1 cellular context compared by ENCODE assay signal in genomic region chr17:75034236-75034908, GRCh38.
TF ChIP-seq lines count a peak whose summit lies in the region.

No MANE protein-coding gene starts in this region.

TF ChIP-seq in K562, 482 proteins besides CTCF, POLR2A, EP300 and RAD21 (continued from another document and continues in another):
- TF ChIP-seq ILK (tag; IDR thresholded peaks at IDR 0.05; ENCODE audit: borderline replicate concordance, low read depth) (no peak), RBM25 (IDR thresholded peaks at IDR 0.05; ENCODE audit: low read depth, low read length, severe bottlenecking) (no peak), KLF10 (CRISPR knock-in tag; IDR thresholded peaks at IDR 0.05) (no peak), USF2 (CRISPR knock-in tag; IDR thresholded peaks at IDR 0.05) (peak; percentile 77), HNRNPL (IDR thresholded peaks at IDR 0.05; ENCODE audit: low read depth, low read length) (no peak), ZNF146 (CRISPR knock-in tag; IDR thresholded peaks at IDR 0.05; ENCODE audit: unreplicated experiment) (no peak), TEAD2 (tag; IDR thresholded peaks at IDR 0.05) (no peak), ELF1 (tag; IDR thresholded peaks at IDR 0.05) (no peak), NELFE (IDR thresholded peaks at IDR 0.05; ENCODE audit: insufficient read depth, insufficient read length) (no peak), MYBL2 (IDR thresholded peaks at IDR 0.05; ENCODE audit: low read depth) (no peak), MYBL2 (CRISPR knock-in tag; IDR thresholded peaks at IDR 0.05; ENCODE audit: borderline replicate concordance) (no peak), SRSF7 (optimal IDR thresholded peaks at IDR 0.05; ENCODE audit: low read depth, low read length) (no peak), ZNF408 (CRISPR knock-in tag; IDR thresholded peaks at IDR 0.05; ENCODE audit: low read depth) (no peak), NEUROD1 (IDR thresholded peaks at IDR 0.05; ENCODE audit: borderline replicate concordance, low read depth, low read length, partially characterized antibody) (no peak), SRF (CRISPR knock-in tag; IDR thresholded peaks at IDR 0.05) (peak in 1 of 2 experiments; percentile 60; a peak in 1 of 4 replicates), NFXL1 (CRISPR knock-in tag; IDR thresholded peaks at IDR 0.05) (0 out of 2 replicates have a peak, but pooled peaks have one; percentile 15), ZSCAN32 (CRISPR knock-in tag; IDR thresholded peaks at IDR 0.05) (0 out of 2 replicates have a peak, but pooled peaks have one; percentile 2), MECOM (CRISPR knock-in tag; IDR thresholded peaks at IDR 0.05) (no peak), SNRNP70 (optimal IDR thresholded peaks at IDR 0.05; ENCODE audit: low read depth, low read length) (no peak), VEZF1 (CRISPR knock-in tag; IDR thresholded peaks at IDR 0.05) (no peak), HNRNPUL1 (IDR thresholded peaks at IDR 0.05; ENCODE audit: low read length) (no peak), RBM17 (IDR thresholded peaks at IDR 0.05; ENCODE audit: borderline replicate concordance, low read depth, low read length) (no peak), ETV6 (IDR thresholded peaks at IDR 0.05; ENCODE audit: borderline replicate concordance in 1 of 2, low read depth in 2 of 2, low read length in 1 of 2) (no peak), ETV6 (CRISPR knock-in tag; IDR thresholded peaks at IDR 0.05; ENCODE audit: borderline replicate concordance) (no peak), TOE1 (IDR thresholded peaks at IDR 0.05; ENCODE audit: borderline replicate concordance) (no peak; the same call in 1 of the 2 replicates), TOE1 (CRISPR knock-in tag; IDR thresholded peaks at IDR 0.05; ENCODE audit: borderline replicate concordance, low read depth) (no peak), ZNF778 (CRISPR knock-in tag; IDR thresholded peaks at IDR 0.05) (no peak), ZNF766 (CRISPR knock-in tag; conservative IDR thresholded peaks at IDR 0.05) (peak; percentile 91), ZNF57 (CRISPR knock-in tag; IDR thresholded peaks at IDR 0.05) (no peak), SMARCE1 (IDR thresholded peaks at IDR 0.05) (no peak), FOXA3 (CRISPR knock-in tag; conservative IDR thresholded peaks at IDR 0.05 in 1 of 2, IDR thresholded peaks at IDR 0.05 in 1 of 2) (peak in 1 of 2 experiments; percentile 86; a peak in 2 of 4 replicates), PYGO2 (tag; IDR thresholded peaks at IDR 0.05) (no peak), PATZ1 (CRISPR knock-in tag; IDR thresholded peaks at IDR 0.05; ENCODE audit: borderline replicate concordance) (no peak), PTRF (tag; IDR thresholded peaks at IDR 0.05) (no peak), ZNF518B (CRISPR knock-in tag; IDR thresholded peaks at IDR 0.05) (no peak), HINFP (tag; conservative IDR thresholded peaks at IDR 0.05; ENCODE audit: low read depth) (peak; percentile 90), MED1 (CRISPR knock-in tag; IDR thresholded peaks at IDR 0.05; ENCODE audit: borderline replicate concordance) (no peak), PML (IDR thresholded peaks at IDR 0.05; ENCODE audit: low read length) (0 out of 2 replicates have a peak, but pooled peaks have one; percentile 2), PCBP2 (IDR thresholded peaks at IDR 0.05; ENCODE audit: low read depth, low read length, poor library complexity, severe bottlenecking) (no peak), ZKSCAN1 (IDR thresholded peaks at IDR 0.05; ENCODE audit: low read depth, low read length) (peak; percentile 74; the same call in 1 of the 2 replicates), MEIS2 (IDR thresholded peaks at IDR 0.05; ENCODE audit: partially characterized antibody) (no peak), STAT6 (CRISPR knock-in tag; IDR thresholded peaks at IDR 0.05) (no peak), MTA1 (IDR thresholded peaks at IDR 0.05; ENCODE audit: borderline replicate concordance) (no peak; the same call in 1 of the 2 replicates), RB1 (IDR thresholded peaks at IDR 0.05; ENCODE audit: low read depth) (peak; percentile 88), ZNF589 (CRISPR knock-in tag; IDR thresholded peaks at IDR 0.05; ENCODE audit: low read depth) (0 out of 2 replicates have a peak, but pooled peaks have one; percentile 27), ZNF764 (CRISPR knock-in tag; IDR thresholded peaks at IDR 0.05; ENCODE audit: low read depth) (peak; percentile 91), ZNF143 (CRISPR knock-in tag; IDR thresholded peaks at IDR 0.05) (0 out of 2 replicates have a peak, but pooled peaks have one; percentile 23), ATF4 (CRISPR knock-in tag; IDR thresholded peaks at IDR 0.05) (no peak), ZBTB7A (IDR thresholded peaks at IDR 0.05; ENCODE audit: borderline replicate concordance, control insufficient read depth, low read depth, low read length) (0 out of 2 replicates have a peak, but pooled peaks have one; percentile 47), ZBTB17 (CRISPR knock-in tag; IDR thresholded peaks at IDR 0.05) (peak; percentile 18; the same call in 1 of the 2 replicates), FOXM1 (IDR thresholded peaks at IDR 0.05; ENCODE audit: low read depth) (0 out of 2 replicates have a peak, but pooled peaks have one; percentile 9), FOXM1 (CRISPR knock-in tag; IDR thresholded peaks at IDR 0.05; ENCODE audit: low read depth) (no peak), XRCC4 (IDR thresholded peaks at IDR 0.05; ENCODE audit: extremely low read depth, insufficient read depth, insufficient read length) (no peak), E2F8 (IDR thresholded peaks at IDR 0.05; ENCODE audit: low read depth, partially characterized antibody) (no peak), ETV1 (tag; conservative IDR thresholded peaks at IDR 0.05; ENCODE audit: low read depth) (0 out of 2 replicates have a peak, but pooled peaks have one; percentile 5), MIER1 (IDR thresholded peaks at IDR 0.05; ENCODE audit: low read depth) (no peak; the same call in 1 of the 2 replicates)
